ENCODE assay signal across 22 cellular contexts in genomic region chr7:113200281-113200680, GRCh38.
"Had no signal": no experiment of that assay in that cellular context is flagged by ENCODE, and none has a peak within 500 bp of the region (broad histone marks: within the 10 kb centered on the region; RNA-seq: fewer than 3 reads in every experiment).

No MANE protein-coding gene starts in this region.

- H3K4me3 ChIP-seq: Peyer's patch had no signal

- DNase-seq: activated CD4-positive, alpha-beta memory T cell treated with anti-CD3 and anti-CD28 coated beads for 36 hours; activated CD4-positive, alpha-beta T cell treated with anti-CD3 and anti-CD28 coated beads, Interleukin-2, amount 10 ng/mL, durations not matched to agents 7 days and 5 days; activated CD4-positive, CD25-positive, alpha-beta regulatory T cell; activated CD8-positive, alpha-beta memory T cell treated with anti-CD3 and anti-CD28 coated beads for 24 hours; activated effector memory CD4-positive, alpha-beta T cell treated with anti-CD3 and anti-CD28 coated beads, Interleukin-2, amount 50 U/mL, for 16 hours; activated naive CD4-positive, alpha-beta T cell treated with Interleukin-2 at 50 U/mL for 16 hours; activated naive CD8-positive, alpha-beta T cell treated with anti-CD3 and anti-CD28 coated beads, Interleukin-2, amount 50 U/mL, for 24 hours; activated T-cell treated with anti-CD3 and anti-CD28 coated beads, Interleukin-2, amount 50 U/mL, for 4 hours; anterior cingulate cortex; central memory CD4-positive, alpha-beta T cell; NCI-H1048; NCI-H146; NCI-H187 treated with DMSO at 0.1 percent for 48 hours; NCI-H2081 treated with DMSO at 0.1 percent for 48 hours; NCI-H524; Peyer's patch; SHP77 treated with DMSO at 0.1 percent for 48 hours; T-helper 17 cell; T-helper 9 cell had no signal

- H3K9me3 ChIP-seq: Peyer's patch had no signal

- H3K4me1 ChIP-seq: Peyer's patch had no signal

- H3K4me2 ChIP-seq: KMS-11 had no signal

- H3K9ac ChIP-seq: KMS-11 had no signal

- H3K27me3 ChIP-seq: Peyer's patch had no signal

- ATAC-seq: activated naive CD4-positive, alpha-beta T cell treated with anti-CD3 and anti-CD28 coated beads, Interleukin-2, amount 50 U/mL, for 72 hours; activated naive CD8-positive, alpha-beta T cell treated with anti-CD3 and anti-CD28 coated beads, Interleukin-2, amount 50 U/mL, for 24 hours; activated T-cell treated with anti-CD3 and anti-CD28 coated beads, Interleukin-2, amount 50 U/mL, for 4 hours; T-helper 17 cell had no signal

- H3K27ac ChIP-seq: KMS-11, Peyer's patch, VCaP had no signal

- H3K36me3 ChIP-seq: Peyer's patch had no signal
